24 cellular contexts compared by ENCODE assay signal in genomic region chr19:42110658-42111057, GRCh38. TPM values are rescaled to one million over a fixed set of nuclear protein-coding genes. Genes with fewer than 3 reads are reported as not detected.
DNase-seq lines count a peak whose midpoint lies in the region; ATAC-seq, FAIRE-seq and TF ChIP-seq lines count a peak whose summit lies in the region.
"Had no signal": no experiment of that assay in that cellular context is flagged by ENCODE, and none has a peak within 500 bp of the region (broad histone marks: within the 10 kb centered on the region; RNA-seq: fewer than 3 reads in every experiment).

No MANE protein-coding gene starts in this region.

- no peak overlapping the region for H2BK15ac ChIP-seq in H1 (ENCODE audit: low read length)

- intact Hi-C loops in natural killer cell (cut with micrococcal nuclease) (no loop called here), mucosa of descending colon (cut with DNase I, micrococcal nuclease) (no loop called here)

- H3K79me1 ChIP-seq in H1 (ENCODE audit: low read depth, low read length), result no peaks in the 10 kb centered on the region

- H3K4me3 ChIP-seq in RWPE2 (ENCODE audit: severe bottlenecking), result no peak overlapping the region
- no peak overlapping the region for H3K4me3 ChIP-seq in H1 (ENCODE audit: extremely low read depth in 1 of 4, insufficient read depth in 2 of 4, low read depth in 3 of 4, low read length in 4 of 4)
- H3K4me3 ChIP-seq in mucosa of descending colon, result no peak overlapping the region
- H3K4me3 ChIP-seq: colonic mucosa, HAP-1, ovary had no signal

- no peak overlapping the region for H4K5ac ChIP-seq in H1 (ENCODE audit: insufficient read length, low read depth, low read length)

- H3K27me3 ChIP-seq in RWPE2 (ENCODE audit: insufficient read depth, poor library complexity, severe bottlenecking), result no peaks in the 10 kb centered on the region
- no peaks in the 10 kb centered on the region for H3K27me3 ChIP-seq in H1 (replicated peaks in 1 of 4; ENCODE audit: control insufficient read depth in 3 of 4, extremely low read depth in 1 of 4, insufficient read depth in 3 of 4, low read length in 3 of 4)
- H3K27me3 ChIP-seq: colonic mucosa, ovary had no signal

- no peaks in the 10 kb centered on the region for H3K9me3 Mint-ChIP-seq in natural killer cell treated with Interleukin-12 subunit alpha and Interleukin-12 subunit beta and Interleukin-15 and Interleukin-18, amount 100 ng/mL, for 72 hours
- H3K9me3 Mint-ChIP-seq in natural killer cell, result no peaks in the 10 kb centered on the region

- CTCF ChIA-PET in H1 (lab: Charles Lee; ENCODE audit: partially characterized antibody), result interaction anchor here (1.2 to 8.5 kb wide), 8 partner anchors 9 to 136 kb away, joined by 3 to 146 read pairs (median 30); partner anchors contain the start of genes GSK3A and POU2F2

- no peak overlapping the region for H3K56ac ChIP-seq in H1 (replicated peaks; ENCODE audit: insufficient read length, low read depth, low read length)

- ATAC-seq in natural killer cell treated with Interleukin-12 subunit alpha and Interleukin-12 subunit beta and Interleukin-15 and Interleukin-18, amount 100 ng/mL, for 72 hours, result no peak
- ATAC-seq in natural killer cell, result no peak
- ATAC-seq in RWPE2 (ENCODE audit: low read depth), result no peak
- no peak for ATAC-seq in GM19452 (IDR thresholded peaks at IDR 0.05; ENCODE audit: unreplicated experiment)
- no peak for ATAC-seq in mucosa of descending colon
- ATAC-seq: left colon, Right ventricle myocardium inferior, sciatic nerve had no signal

- no peak overlapping the region for H3K23ac ChIP-seq in H1 (ENCODE audit: insufficient read length)

- H2BK12ac ChIP-seq in H1 (ENCODE audit: low read depth, low read length), result no peak overlapping the region

- H3K9me3 ChIP-seq in RWPE2 (ENCODE audit: severe bottlenecking) (no peaks in the 10 kb centered on the region), H1 (ENCODE audit: insufficient read depth in 2 of 2, low read depth in 1 of 2, low read length in 1 of 2) (no peaks in the 10 kb centered on the region), mucosa of descending colon (no peaks in the 10 kb centered on the region)
- H3K9me3 ChIP-seq: colonic mucosa, HAP-1, ovary had no signal

- H2AK5ac ChIP-seq in H1 (ENCODE audit: low read depth, low read length), result no peak overlapping the region; the same call in 1 of the 2 replicates

- POLR2A ChIA-PET in H1 (lab: Charles Lee; ENCODE audit: partially characterized antibody), result interaction anchor here (1.0 to 1.4 kb wide), 2 partner anchors 11 to 22 kb away, joined by 4 to 5 read pairs; partner anchors contain the start of gene POU2F2

- no peak overlapping the region for H3K18ac ChIP-seq in H1 (ENCODE audit: extremely low read depth, low read length)

- no peak overlapping the region for H2BK120ac ChIP-seq in H1 (replicated peaks; ENCODE audit: low read depth, low read length)

- TF ChIP-seq RAD21 in H1 (IDR thresholded peaks at IDR 0.05 in 1 of 2, conservative IDR thresholded peaks at IDR 0.05 in 1 of 2; ENCODE audit: low read depth in 2 of 2, low read length in 2 of 2), result no peak

- H3K4me2 ChIP-seq in H1 (ENCODE audit: insufficient read depth in 1 of 2, low read depth in 2 of 2, low read length in 2 of 2), result no peak overlapping the region

- TF ChIP-seq CTCF in natural killer cell (IDR thresholded peaks at IDR 0.05), result no peak
- TF ChIP-seq CTCF in RWPE2 (IDR thresholded peaks at IDR 0.05; ENCODE audit: poor library complexity, severe bottlenecking), result no peak
- no peak for TF ChIP-seq CTCF in H1 (IDR thresholded peaks at IDR 0.05; ENCODE audit: control extremely low read depth in 1 of 3, insufficient read depth in 1 of 3, low read depth in 1 of 3, low read length in 3 of 3)
- no peak for TF ChIP-seq CTCF in mucosa of descending colon (IDR thresholded peaks at IDR 0.05)

- no peaks in the 10 kb centered on the region for H4K20me1 ChIP-seq in H1 (replicated peaks in 1 of 2; ENCODE audit: control insufficient read depth in 1 of 2, insufficient read depth in 2 of 2, low read length in 2 of 2)

- TF ChIP-seq POLR2A in H1 (IDR thresholded peaks at IDR 0.05; ENCODE audit: control extremely low read depth in 1 of 2, low read depth in 2 of 2, low read length in 2 of 2), result no peak

- H4K8ac ChIP-seq in H1 (ENCODE audit: extremely low read depth, insufficient read depth, low read length), result no peak overlapping the region

- no peak for FAIRE-seq in H1 (lab: Jason Lieb, UNC)
- FAIRE-seq: endometrium, urothelium cell line had no signal

- no peak overlapping the region for H2BK5ac ChIP-seq in H1 (ENCODE audit: low read depth, low read length)

- H4K91ac ChIP-seq in H1 (replicated peaks; ENCODE audit: insufficient read length, low read length), result no peak overlapping the region

- H2BK20ac ChIP-seq in H1 (ENCODE audit: low read length), result no peak overlapping the region

- H3K23me2 ChIP-seq in H1 (ENCODE audit: low read depth, low read length), result no peaks in the 10 kb centered on the region

- no peak overlapping the region for H3K14ac ChIP-seq in H1 (ENCODE audit: insufficient read length)

- peaks cover 31 to 32% of the 10 kb centered on the region in 2 donors for H3K4me1 Mint-ChIP-seq in natural killer cell treated with Interleukin-12 subunit alpha and Interleukin-12 subunit beta and Interleukin-15 and Interleukin-18, amount 100 ng/mL, for 72 hours (ENCODE audit: low read depth in 2 of 2)
- H3K4me1 Mint-ChIP-seq in natural killer cell, result peaks cover 0 to 10% of the 10 kb centered on the region in 2 donors

- H3K9ac ChIP-seq in H1 (replicated peaks in 1 of 4; ENCODE audit: extremely low read depth in 1 of 4, low read depth in 3 of 4, low read length in 3 of 4), result no peak overlapping the region

- H3K36me3 ChIP-seq in RWPE2 (ENCODE audit: low read depth), result no peaks in the 10 kb centered on the region
- no peaks in the 10 kb centered on the region for H3K36me3 ChIP-seq in H1 (ENCODE audit: control insufficient read depth in 2 of 4, insufficient read depth in 4 of 4, low read length in 3 of 4)
- no peaks in the 10 kb centered on the region for H3K36me3 ChIP-seq in mucosa of descending colon (ENCODE audit: low read depth)
- H3K36me3 ChIP-seq: colonic mucosa, HAP-1, ovary had no signal

- H3K27ac ChIP-seq in RWPE2 (ENCODE audit: poor library complexity, severe bottlenecking) (peak overlapping the region; percentile 96), H1 (ENCODE audit: low read depth, low read length) (no peak overlapping the region)
- H3K27ac ChIP-seq: colonic mucosa, ovary had no signal

- DNase-seq in natural killer cell treated with Interleukin-12 subunit alpha and Interleukin-12 subunit beta and Interleukin-15 and Interleukin-18, amount 100 ng/mL, for 72 hours (ENCODE audit: low spot score), result no peak
- DNase-seq in natural killer cell, result no peak
- DNase-seq in RWPE2 (ENCODE audit: low spot score), result no peak
- no peak for DNase-seq in H1 (ENCODE audit: low read depth in 1 of 2, low spot score in 2 of 2)
- no peak for DNase-seq in activated effector memory CD4-positive, alpha-beta T cell treated with anti-CD3 and anti-CD28 coated beads, Interleukin-2, amount 50 U/mL, for 16 hours
- DNase-seq in mucosa of descending colon, result no peak
- no peak for DNase-seq in NOMO-1 treated with DMSO at 0.1 percent for 48 hours (lab: John Stamatoyannopoulos, UW; ENCODE audit: unreplicated experiment)
- DNase-seq: activated effector memory CD4-positive, alpha-beta T cell treated with Interleukin-2 at 50 U/mL for 16 hours; Calu3; colonic mucosa; left colon; NCI-H187 treated with DMSO at 0.1 percent for 48 hours; NCI-H446; NK-92 treated with Interleukin-12 subunit alpha and Interleukin-12 subunit beta, amount 100 ng/mL, for 24 hours; ovary; T-helper 2 cell had no signal

- peaks cover 3% of the 10 kb centered on the region for H3K36me3 Mint-ChIP-seq in natural killer cell treated with Interleukin-12 subunit alpha and Interleukin-12 subunit beta and Interleukin-15 and Interleukin-18, amount 100 ng/mL, for 72 hours
- H3K36me3 Mint-ChIP-seq in natural killer cell, result peaks cover 6% of the 10 kb centered on the region

- no peak for TF ChIP-seq EP300 in H1 (IDR thresholded peaks at IDR 0.05; ENCODE audit: borderline replicate concordance in 1 of 2, low read depth in 2 of 2, low read length in 2 of 2)

- peak overlapping the region; percentile 8 to 76 for H3K27ac Mint-ChIP-seq in natural killer cell treated with Interleukin-12 subunit alpha and Interleukin-12 subunit beta and Interleukin-15 and Interleukin-18, amount 100 ng/mL, for 72 hours
- no peak overlapping the region for H3K27ac Mint-ChIP-seq in natural killer cell

- peaks cover 38% of the 10 kb centered on the region for H3K4me1 ChIP-seq in RWPE2 (ENCODE audit: insufficient read depth, poor library complexity, severe bottlenecking)
- peaks cover 8 to 19% (median 11%) of the 10 kb centered on the region in 4 experiments for H3K4me1 ChIP-seq in H1 (replicated peaks in 1 of 4; ENCODE audit: control insufficient read depth in 3 of 4, insufficient read depth in 4 of 4, low read length in 3 of 4)
- H3K4me1 ChIP-seq in mucosa of descending colon (ENCODE audit: low read depth), result no peaks in the 10 kb centered on the region
- H3K4me1 ChIP-seq: HAP-1 had no signal

- WGBS in H1 (ENCODE audit: extremely low coverage in 1 of 2, insufficient coverage in 1 of 2, insufficient read length in 1 of 2, insufficient replicate concordance in 2 of 2, low coverage in 1 of 2, low lambda C conversion rate in 2 of 2, missing lambda C conversion rate in 1 of 2), 2 experiments, result 82% methylated on average over 1 of the region's 1 CpG; no CpG with 5 or more reads in 1 of the 2 experiments

- no peak overlapping the region for H2AFZ ChIP-seq in H1 (ENCODE audit: low read length)

- no peak overlapping the region for H3K4ac ChIP-seq in H1 (replicated peaks; ENCODE audit: insufficient read length, low read depth, low read length)

- no peak overlapping the region for H3K4me3 Mint-ChIP-seq in natural killer cell treated with Interleukin-12 subunit alpha and Interleukin-12 subunit beta and Interleukin-15 and Interleukin-18, amount 100 ng/mL, for 72 hours
- no peak overlapping the region for H3K4me3 Mint-ChIP-seq in natural killer cell

- H3K27me3 Mint-ChIP-seq in natural killer cell treated with Interleukin-12 subunit alpha and Interleukin-12 subunit beta and Interleukin-15 and Interleukin-18, amount 100 ng/mL, for 72 hours, result no peaks in the 10 kb centered on the region
- H3K27me3 Mint-ChIP-seq in natural killer cell (ENCODE audit: low read depth in 2 of 2), result no peaks in the 10 kb centered on the region

- no peaks in the 10 kb centered on the region for H3K79me2 ChIP-seq in H1 (ENCODE audit: control insufficient read depth in 1 of 2, insufficient read depth in 2 of 2, low read length in 2 of 2)

RNA-seq across cellular contexts. Expression of gene POU2F2, which starts 21.6 kb away (rescaled TPM):
- total RNA-seq in natural killer cell treated with Interleukin-12 subunit alpha and Interleukin-12 subunit beta and Interleukin-15 and Interleukin-18, amount 100 ng/mL, for 72 hours, result 10 to 100 TPM; 21.6 to 30.5 TPM
- total RNA-seq in natural killer cell (10 to 100 TPM; 27.3 to 40.8 (median 29.3) TPM), mucosa of descending colon (1 to 10 TPM; 3.9 to 6.8 (median 6.1) TPM)
- 6.1 and 7.2 TPM in 2 replicates for total RNA-seq in H1 (2021; fragmentation: NEBNext Ultra II Directional; extraction: Animal tissue kit (Norgen Biotek cat#: 25700))
- polyA plus RNA-seq in H1 (2011; rRNA removed), result 5.0 and 7.3 TPM in 2 replicates
- 4.2 TPM for polyA plus RNA-seq in H1 (2011; cell fraction: cytosol; rRNA removed)
- polyA plus RNA-seq in H1 (2011; cell fraction: nucleus; rRNA removed), result 22.7 TPM
- 6.2 to 8.0 TPM (median 7.3 TPM) in 4 replicates for polyA plus RNA-seq in H1 (2012, experiment 1 of 2)
- polyA plus RNA-seq in H1 (2012, experiment 2 of 2), result 2.7 TPM
- polyA plus RNA-seq in H1 (2013, experiment 1 of 2), result 14.6 TPM
- polyA plus RNA-seq in H1 (2013, experiment 2 of 2), result 10.8 TPM
- polyA minus RNA-seq in H1 (2011; rRNA and poly(A)+ RNA removed), result 1.3 and 2.0 TPM in 2 replicates
- polyA minus RNA-seq in H1 (2011; cell fraction: cytosol; rRNA and poly(A)+ RNA removed), result 1.3 TPM
- polyA minus RNA-seq in H1 (2011; cell fraction: nucleus; rRNA and poly(A)+ RNA removed), result 5.9 TPM
- total RNA-seq: G401 had no signal

RNA-seq across cellular contexts. Expression of gene ZNF574, which starts 34.7 kb away (rescaled TPM):
- total RNA-seq in natural killer cell treated with Interleukin-12 subunit alpha and Interleukin-12 subunit beta and Interleukin-15 and Interleukin-18, amount 100 ng/mL, for 72 hours, result 10 to 100 TPM; 14.2 to 16.1 TPM
- total RNA-seq in natural killer cell (10 to 100 TPM; 21.6 to 23.7 (median 23.1) TPM), mucosa of descending colon (10 to 100 TPM; 11.2 to 17.5 (median 17.0) TPM)
- total RNA-seq in H1 (2021; fragmentation: NEBNext Ultra II Directional; extraction: Animal tissue kit (Norgen Biotek cat#: 25700)), result 27.0 and 28.6 TPM in 2 replicates
- polyA plus RNA-seq in H1 (2011; rRNA removed), result 38.8 and 53.8 TPM in 2 replicates
- 27.7 TPM for polyA plus RNA-seq in H1 (2011; cell fraction: cytosol; rRNA removed)
- 31.4 TPM for polyA plus RNA-seq in H1 (2011; cell fraction: nucleus; rRNA removed)
- polyA plus RNA-seq in H1 (2012, experiment 1 of 2), result 12.2 to 27.2 TPM (median 24.2 TPM) in 4 replicates
- polyA plus RNA-seq in H1 (2012, experiment 2 of 2), result 22.8 TPM
- 13.2 TPM for polyA plus RNA-seq in H1 (2013, experiment 1 of 2)
- polyA plus RNA-seq in H1 (2013, experiment 2 of 2), result 11.9 TPM
- polyA minus RNA-seq in H1 (2011; rRNA and poly(A)+ RNA removed), result 41.6 and 41.8 TPM in 2 replicates
- 35.7 TPM for polyA minus RNA-seq in H1 (2011; cell fraction: cytosol; rRNA and poly(A)+ RNA removed)
- 29.8 TPM for polyA minus RNA-seq in H1 (2011; cell fraction: nucleus; rRNA and poly(A)+ RNA removed)

RNA-seq across cellular contexts. Expression of gene GRIK5, which starts 40.7 kb away (rescaled TPM):
- 1 to 10 TPM in 1 of 2 donors, under 1 TPM in 1; 0.21 to 1.0 TPM for total RNA-seq in natural killer cell treated with Interleukin-12 subunit alpha and Interleukin-12 subunit beta and Interleukin-15 and Interleukin-18, amount 100 ng/mL, for 72 hours
- total RNA-seq in natural killer cell, result 1 to 10 TPM in 1 of 3 donors, under 1 TPM in 1, not detected in 1; 0.31 to 2.1 TPM
- total RNA-seq in H1 (2021; fragmentation: NEBNext Ultra II Directional; extraction: Animal tissue kit (Norgen Biotek cat#: 25700)), result 42.9 and 45.1 TPM in 2 replicates
- 17.8 and 25.3 TPM in 2 replicates for polyA plus RNA-seq in H1 (2011; rRNA removed)
- 14.1 TPM for polyA plus RNA-seq in H1 (2011; cell fraction: cytosol; rRNA removed)
- polyA plus RNA-seq in H1 (2011; cell fraction: nucleus; rRNA removed), result 57.6 TPM
- 29.3 to 50.3 TPM (median 45.8 TPM) in 4 replicates for polyA plus RNA-seq in H1 (2012, experiment 1 of 2)
- polyA plus RNA-seq in H1 (2012, experiment 2 of 2), result 31.9 TPM
- polyA plus RNA-seq in H1 (2013, experiment 1 of 2), result 28.4 TPM
- 28.1 TPM for polyA plus RNA-seq in H1 (2013, experiment 2 of 2)
- polyA minus RNA-seq in H1 (2011; rRNA and poly(A)+ RNA removed), result 23.8 and 25.7 TPM in 2 replicates
- 22.3 TPM for polyA minus RNA-seq in H1 (2011; cell fraction: cytosol; rRNA and poly(A)+ RNA removed)
- 21.2 TPM for polyA minus RNA-seq in H1 (2011; cell fraction: nucleus; rRNA and poly(A)+ RNA removed)
- 10 to 100 TPM in 1 of 3 donors, 1 to 10 TPM in 1, under 1 TPM in 1; 0.67 to 25.8 (median 2.0) TPM for total RNA-seq in mucosa of descending colon
- total RNA-seq: fibroblast of villous mesenchyme had no signal

Comparison
In these comparisons a context has a peak if more than half of its experiments do, and no peak if none do; other contexts are left out.
1. H3K27ac Mint-ChIP-seq: peak in natural killer cell treated with Interleukin-12 subunit alpha and Interleukin-12 subunit beta and Interleukin-15 and Interleukin-18, amount 100 ng/mL, for 72 hours (2 of 2); none in natural killer cell (0 of 2).